ENCODE assay signal across 17 cellular contexts in genomic region chr4:155402941-155403340, GRCh38. TPM values are rescaled to one million over a fixed set of nuclear protein-coding genes. Genes with fewer than 3 reads are reported as not detected.
DNase-seq lines count a peak whose midpoint lies in the region; TF ChIP-seq lines count a peak whose summit lies in the region.
"Had no signal": no experiment of that assay in that cellular context is flagged by ENCODE, and none has a peak within 500 bp of the region (broad histone marks: within the 10 kb centered on the region; RNA-seq: fewer than 3 reads in every experiment).

No MANE protein-coding gene starts in this region.

- TF ChIP-seq CTCF in progenitor cell of endocrine pancreas (IDR thresholded peaks at IDR 0.05; ENCODE audit: unreplicated experiment), result no peak

- peak; percentile 8 for DNase-seq in ELF-1 (ENCODE audit: low read depth, low spot score)
- peak; percentile 70 for DNase-seq in amniotic epithelial cell (ENCODE audit: low read depth)
- DNase-seq in kidney tubule cell (ENCODE audit: low spot score), result peak; percentile 79
- DNase-seq in progenitor cell of endocrine pancreas (ENCODE audit: low spot score, unreplicated experiment), result no peak
- no peak for DNase-seq in stimulated activated CD4-positive, alpha-beta T cell treated with anti-CD3 and anti-CD28 coated beads, Interleukin-4, amount 100 ng/mL, for 1 hour
- no peak for DNase-seq in iPS-NIHi11 (ENCODE audit: low spot score)
- no peak for DNase-seq in activated T-helper 1 cell treated with anti-CD3 and anti-CD28 coated beads, Interleukin-12 subunit alpha, Interleukin-12 subunit beta, Interleukin-2, Interleukin-4 antibody, amounts not matched to agents 30 ng/mL and 10 ng/mL and 1 ng/mL, durations not matched to agents 14 hours and 24 hours and 36 hours (ENCODE audit: low spot score)
- DNase-seq: AML-193, COR-L47, DMS79, NCI-H1417 treated with DMSO at 0.1 percent for 48 hours, NCI-H2029, NCI-H2171, NCI-H446, NCI-H69, SIG-M5 had no signal

- H3K4me3 Mint-ChIP-seq in progenitor cell of endocrine pancreas (ENCODE audit: low read depth), result no peak overlapping the region
- H3K4me3 Mint-ChIP-seq in activated T-helper 1 cell treated with anti-CD3 and anti-CD28 coated beads, Interleukin-12 subunit alpha, Interleukin-12 subunit beta, Interleukin-2, Interleukin-4 antibody, amounts not matched to agents 30 ng/mL and 10 ng/mL and 1 ng/mL, durations not matched to agents 14 hours and 24 hours and 36 hours, result no peak overlapping the region
- H3K4me3 Mint-ChIP-seq: CD14-positive monocyte had no signal

- H3K36me3 Mint-ChIP-seq in progenitor cell of endocrine pancreas (ENCODE audit: insufficient read depth), result no peaks in the 10 kb centered on the region
- no peaks in the 10 kb centered on the region for H3K36me3 Mint-ChIP-seq in activated T-helper 1 cell treated with anti-CD3 and anti-CD28 coated beads, Interleukin-12 subunit alpha, Interleukin-12 subunit beta, Interleukin-2, Interleukin-4 antibody, amounts not matched to agents 30 ng/mL and 10 ng/mL and 1 ng/mL, durations not matched to agents 14 hours and 24 hours and 36 hours (ENCODE audit: low read depth)
- H3K36me3 Mint-ChIP-seq: CD14-positive monocyte had no signal

- H3K4me1 Mint-ChIP-seq in progenitor cell of endocrine pancreas (ENCODE audit: low read depth), result peaks cover 20% of the 10 kb centered on the region
- no peaks in the 10 kb centered on the region for H3K4me1 Mint-ChIP-seq in activated T-helper 1 cell treated with anti-CD3 and anti-CD28 coated beads, Interleukin-12 subunit alpha, Interleukin-12 subunit beta, Interleukin-2, Interleukin-4 antibody, amounts not matched to agents 30 ng/mL and 10 ng/mL and 1 ng/mL, durations not matched to agents 14 hours and 24 hours and 36 hours (ENCODE audit: low read depth)
- H3K4me1 Mint-ChIP-seq: CD14-positive monocyte had no signal

- no peaks in the 10 kb centered on the region for H3K27me3 Mint-ChIP-seq in progenitor cell of endocrine pancreas
- H3K27me3 Mint-ChIP-seq in activated T-helper 1 cell treated with anti-CD3 and anti-CD28 coated beads, Interleukin-12 subunit alpha, Interleukin-12 subunit beta, Interleukin-2, Interleukin-4 antibody, amounts not matched to agents 30 ng/mL and 10 ng/mL and 1 ng/mL, durations not matched to agents 14 hours and 24 hours and 36 hours (ENCODE audit: insufficient read depth), result peaks cover 3% of the 10 kb centered on the region

- no peaks in the 10 kb centered on the region for H3K9me3 Mint-ChIP-seq in progenitor cell of endocrine pancreas (ENCODE audit: low read depth)
- no peaks in the 10 kb centered on the region for H3K9me3 Mint-ChIP-seq in activated T-helper 1 cell treated with anti-CD3 and anti-CD28 coated beads, Interleukin-12 subunit alpha, Interleukin-12 subunit beta, Interleukin-2, Interleukin-4 antibody, amounts not matched to agents 30 ng/mL and 10 ng/mL and 1 ng/mL, durations not matched to agents 14 hours and 24 hours and 36 hours
- H3K9me3 Mint-ChIP-seq: CD14-positive monocyte had no signal

- intact Hi-C loops in activated T-helper 1 cell treated with anti-CD3 and anti-CD28 coated beads, Interleukin-12 subunit alpha, Interleukin-12 subunit beta, Interleukin-2, Interleukin-4 antibody, amounts not matched to agents 30 ng/mL and 10 ng/mL and 1 ng/mL, durations not matched to agents 14 hours and 24 hours and 36 hours (cut with micrococcal nuclease), result no loop called here

- H3K27ac Mint-ChIP-seq in progenitor cell of endocrine pancreas, result peak overlapping the region; percentile 5
- no peak overlapping the region for H3K27ac Mint-ChIP-seq in activated T-helper 1 cell treated with anti-CD3 and anti-CD28 coated beads, Interleukin-12 subunit alpha, Interleukin-12 subunit beta, Interleukin-2, Interleukin-4 antibody, amounts not matched to agents 30 ng/mL and 10 ng/mL and 1 ng/mL, durations not matched to agents 14 hours and 24 hours and 36 hours
- H3K27ac Mint-ChIP-seq: CD14-positive monocyte had no signal

RNA-seq across cellular contexts. Expression of gene MAP9, which starts 26.2 kb away (rescaled TPM):
- 33.2 and 34.2 TPM in 2 replicates for total RNA-seq in progenitor cell of endocrine pancreas
- total RNA-seq in activated T-helper 1 cell treated with anti-CD3 and anti-CD28 coated beads, Interleukin-12 subunit alpha, Interleukin-12 subunit beta, Interleukin-2, Interleukin-4 antibody, amounts not matched to agents 30 ng/mL and 10 ng/mL and 1 ng/mL, durations not matched to agents 14 hours and 24 hours and 36 hours, result 5.9 and 6.2 TPM in 2 replicates

Comparison
In these comparisons a context has a peak if more than half of its experiments do, and no peak if none do; other contexts are left out.
1. DNase-seq: peak in ELF-1 (single experiment), amniotic epithelial cell (single experiment) and kidney tubule cell (single experiment); none in progenitor cell of endocrine pancreas (single experiment), stimulated activated CD4-positive, alpha-beta T cell treated with anti-CD3 and anti-CD28 coated beads, Interleukin-4, amount 100 ng/mL, for 1 hour (single experiment), iPS-NIHi11 (single experiment) and activated T-helper 1 cell treated with anti-CD3 and anti-CD28 coated beads, Interleukin-12 subunit alpha, Interleukin-12 subunit beta, Interleukin-2, Interleukin-4 antibody, amounts not matched to agents 30 ng/mL and 10 ng/mL and 1 ng/mL, durations not matched to agents 14 hours and 24 hours and 36 hours (single experiment).